8 cellular contexts compared by ENCODE assay signal in the genomic region with DNA sequence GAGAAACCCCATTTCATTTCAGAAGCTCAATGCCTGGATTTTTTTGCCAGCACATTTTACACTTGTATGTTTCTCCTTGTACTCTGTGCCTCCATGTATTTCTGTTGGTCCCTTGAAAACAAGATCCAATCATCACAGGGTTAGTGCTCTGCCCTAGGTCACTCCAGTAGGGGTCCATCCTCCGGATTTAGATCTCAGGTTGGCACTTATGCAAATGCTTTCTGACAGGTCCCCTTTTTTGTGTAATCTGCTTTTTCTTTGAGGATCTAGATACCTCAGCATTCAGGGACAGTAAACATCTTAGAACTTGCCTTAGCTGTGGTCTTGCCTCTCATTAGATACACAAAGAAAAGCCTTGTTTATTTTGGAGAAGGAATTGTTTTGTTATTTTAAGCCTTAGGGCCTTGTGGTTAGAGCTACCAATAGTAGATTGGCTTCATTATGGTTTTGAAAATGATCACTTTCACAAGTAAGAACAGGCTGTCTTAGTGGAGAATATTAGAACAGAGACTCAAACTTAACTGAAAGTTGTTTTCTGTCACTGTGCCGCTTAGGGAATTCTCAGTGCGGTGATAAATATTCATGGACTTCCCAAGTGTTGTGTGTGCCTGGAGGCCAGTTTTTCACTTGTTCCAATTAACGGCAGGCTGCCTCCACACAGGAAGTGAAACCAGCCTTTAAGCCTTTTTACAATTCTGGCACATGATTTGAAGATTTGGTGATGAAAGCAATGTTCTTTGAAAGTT. TPM values are rescaled to one million over a fixed set of nuclear protein-coding genes. Genes with fewer than 3 reads are reported as not detected.
DNase-seq lines count a peak whose midpoint lies in the region; ATAC-seq and TF ChIP-seq lines count a peak whose summit lies in the region.

No MANE protein-coding gene starts in this region.

- H2AFZ ChIP-seq in smooth muscle cell (ENCODE audit: low read depth) = no peak overlapping the region

- H3F3A ChIP-seq in smooth muscle cell (ENCODE audit: low read depth) = no peaks in the 10 kb centered on the region

- peaks cover 39% of the 10 kb centered on the region for H3K4me1 ChIP-seq in smooth muscle cell (ENCODE audit: low read depth)

- ATAC-seq in GM19463 (IDR thresholded peaks at IDR 0.05; ENCODE audit: unreplicated experiment) = peak; percentile 75

- H3K4me3 ChIP-seq in smooth muscle cell = peak overlapping the region; percentile 10

- DNase-seq in NOMO-1 (lab: John Stamatoyannopoulos, UW; ENCODE audit: unreplicated experiment in 2 of 2) = peak; percentile 53 to 71
- DNase-seq in germinal center (ENCODE audit: low spot score) = peak; percentile 25
- DNase-seq in smooth muscle cell (lab: John Stamatoyannopoulos, UW; ENCODE audit: unreplicated experiment) = no peak
- no peak for DNase-seq in HUDEP-2 (lab: John Stamatoyannopoulos, UW; ENCODE audit: unreplicated experiment in 76 of 76)
- no peak for DNase-seq in NCI-H345 treated with DMSO at 0.1 percent for 48 hours (lab: John Stamatoyannopoulos, UW; ENCODE audit: unreplicated experiment)
- DNase-seq in COR-L47 (lab: John Stamatoyannopoulos, UW) = no peak
- DNase-seq in hepatic stellate cell (ENCODE audit: low spot score) = no peak

- H3K36me3 ChIP-seq in smooth muscle cell (ENCODE audit: low read depth) = no peaks in the 10 kb centered on the region

- peaks cover 55% of the 10 kb centered on the region for H3K79me2 ChIP-seq in smooth muscle cell (ENCODE audit: low read depth)

- no peaks in the 10 kb centered on the region for H4K20me1 ChIP-seq in smooth muscle cell (ENCODE audit: low read depth)

- TF ChIP-seq CTCF in smooth muscle cell (IDR thresholded peaks at IDR 0.05; ENCODE audit: borderline replicate concordance, insufficient read depth, poor library complexity, severe bottlenecking) = no peak

- H3K27ac ChIP-seq in smooth muscle cell (ENCODE audit: low read depth) = peak overlapping the region; percentile 45

- H3K4me2 ChIP-seq in smooth muscle cell = peak overlapping the region; percentile 69

- no peaks in the 10 kb centered on the region for H3K27me3 ChIP-seq in smooth muscle cell (ENCODE audit: low read depth)

- WGBS in smooth muscle cell (ENCODE audit: low lambda C conversion rate) = 7% methylated on average over 4 of the region's 4 CpGs

- no peaks in the 10 kb centered on the region for H3K9me3 ChIP-seq in smooth muscle cell (replicated peaks; ENCODE audit: low read depth)

- H3K9ac ChIP-seq in smooth muscle cell (ENCODE audit: low read depth) = peak overlapping the region; percentile 5

RNA-seq across cellular contexts. Expression of a gene that starts 7.8 kb away (rescaled TPM):
- 9.4 and 13.0 TPM in 2 replicates for total RNA-seq in smooth muscle cell
- polyA plus RNA-seq in smooth muscle cell = 4.6 and 5.1 TPM in 2 replicates

RNA-seq across cellular contexts. Expression of a gene that starts 22.2 kb away (rescaled TPM):
- 33.8 and 39.7 TPM in 2 replicates for total RNA-seq in smooth muscle cell
- polyA plus RNA-seq in smooth muscle cell = 8.4 and 11.9 TPM in 2 replicates

Comparison
In these comparisons a context has a peak if more than half of its experiments do, and no peak if none do; other contexts are left out.
1. DNase-seq: peak in NOMO-1 (2 of 2) and germinal center (single experiment); none in smooth muscle cell (single experiment), HUDEP-2 (0 of 76), NCI-H345 treated with DMSO at 0.1 percent for 48 hours (single experiment), COR-L47 (single experiment) and hepatic stellate cell (single experiment).